In genomic region chr11:92667446-92668165, GRCh38 we compare ENCODE assay signal across 21 cellular contexts.
DNase-seq lines count a peak whose midpoint lies in the region; ATAC-seq and TF ChIP-seq lines count a peak whose summit lies in the region.
"Had no signal": no experiment of that assay in that cellular context is flagged by ENCODE, and none has a peak within 500 bp of the region (broad histone marks: within the 10 kb centered on the region; RNA-seq: fewer than 3 reads in every experiment).

No MANE protein-coding gene starts in this region.

- H3K4me3 Mint-ChIP-seq in MCF 10A (ENCODE audit: unreplicated experiment): no peak overlapping the region
- H3K4me3 Mint-ChIP-seq: CD8-positive, alpha-beta T cell had no signal

- no peak for TF ChIP-seq CTCF in MCF 10A (IDR thresholded peaks at IDR 0.05; ENCODE audit: unreplicated experiment)

- DNase-seq in DMS153 treated with DMSO at 0.1 percent for 48 hours (lab: John Stamatoyannopoulos, UW; ENCODE audit: unreplicated experiment) (peak; percentile 80), NCI-H2029 (lab: John Stamatoyannopoulos, UW) (peak; percentile 42), SHP77 (lab: John Stamatoyannopoulos, UW) (peak; percentile 35 to 40), medulla oblongata (ENCODE audit: extremely low spot score) (peak; percentile 68), MCF 10A (ENCODE audit: unreplicated experiment) (no peak)
- DNase-seq: activated CD4-positive, alpha-beta T cell treated with anti-CD3 and anti-CD28 coated beads for 48 hours; activated CD8-positive, alpha-beta memory T cell treated with anti-CD3 and anti-CD28 coated beads, Interleukin-2, amount 50 U/mL, for 48 hours; activated naive CD4-positive, alpha-beta T cell treated with anti-CD3 and anti-CD28 coated beads, Interleukin-2, amount 50 U/mL, for 16 hours; CD8-positive, alpha-beta T cell; EL; foreskin melanocyte; left colon; MV-4-11; NCI-H226; pancreas; PC-9; stimulated activated CD4-positive, alpha-beta T cell treated with anti-CD3 and anti-CD28 coated beads, Interleukin-2, amount 100 ng/mL, for 48 hours had no signal

- no peaks in the 10 kb centered on the region for H3K4me1 Mint-ChIP-seq in MCF 10A (ENCODE audit: insufficient read depth, unreplicated experiment)

- intact Hi-C loops in MCF 10A (cut with micrococcal nuclease): no loop called here

- no peak overlapping the region for H3K27ac Mint-ChIP-seq in MCF 10A (ENCODE audit: low read depth, unreplicated experiment)
- H3K27ac Mint-ChIP-seq: CD8-positive, alpha-beta T cell had no signal

- CTCF ChIA-PET in MCF 10A (lab: Yijun Ruan, JAX): no interaction called here

- POLR2A ChIA-PET in MCF 10A (lab: Yijun Ruan, JAX): no interaction called here

- no peaks in the 10 kb centered on the region for H3K27me3 Mint-ChIP-seq in MCF 10A (ENCODE audit: insufficient read depth, unreplicated experiment)

- H3K9me3 Mint-ChIP-seq in MCF 10A (ENCODE audit: unreplicated experiment): no peaks in the 10 kb centered on the region

- ATAC-seq in GM19397 (IDR thresholded peaks at IDR 0.05; ENCODE audit: unreplicated experiment) (no peak), HG03565 (IDR thresholded peaks at IDR 0.05; ENCODE audit: unreplicated experiment) (no peak), GM18909 (IDR thresholded peaks at IDR 0.05; ENCODE audit: poor library complexity, unreplicated experiment) (no peak)
- ATAC-seq: CD8-positive, alpha-beta T cell; left colon; SK-N-SH treated with all-trans-retinoic acid at 6 μM for 48 hours had no signal

- BruUV-seq in MCF 10A (replicated peaks; lab: Mats Ljungman, UMichigan): no TSS peak

- no peaks in the 10 kb centered on the region for H3K36me3 Mint-ChIP-seq in MCF 10A (ENCODE audit: insufficient read depth, unreplicated experiment)
- H3K36me3 Mint-ChIP-seq: CD8-positive, alpha-beta T cell had no signal
